Comparison of ENCODE assay signal across 1 cellular context in the genomic region with DNA sequence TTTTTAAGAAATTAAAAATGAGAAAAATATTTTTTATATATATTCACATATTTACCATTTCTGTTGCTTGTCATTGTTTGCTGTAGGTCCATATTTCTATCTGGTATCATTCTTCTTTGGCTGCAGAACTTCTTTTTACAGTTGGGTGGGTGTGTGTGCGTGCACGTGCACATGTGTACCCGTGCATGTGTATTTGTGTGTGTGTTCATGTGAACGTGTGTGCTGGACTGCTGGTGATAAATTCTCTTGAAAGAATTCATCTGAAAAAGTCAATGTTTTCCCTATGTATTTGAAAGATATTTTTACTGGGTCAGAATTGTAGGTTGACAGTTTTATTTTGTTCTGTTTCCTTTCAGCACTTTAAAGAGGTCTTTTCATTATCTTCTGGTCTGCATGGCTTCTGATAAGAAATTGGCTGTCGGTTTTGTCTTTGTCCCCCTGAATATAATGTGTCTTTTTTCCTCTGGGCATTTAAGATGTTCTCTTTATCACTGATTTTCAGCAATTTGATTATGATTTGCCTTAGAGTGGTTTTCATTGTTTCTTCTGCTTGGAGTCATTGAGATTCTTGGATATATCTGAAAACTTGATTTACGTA.
TF ChIP-seq lines count a peak whose summit lies in the region.

No MANE protein-coding gene starts in this region.

TF ChIP-seq in K562, 482 proteins besides CTCF, POLR2A, EP300 and RAD21 (continued from another document and continues in another):
- TF ChIP-seq FOXK1 (CRISPR knock-in tag; IDR thresholded peaks at IDR 0.05; ENCODE audit: borderline replicate concordance) (no peak), ZNF217 (CRISPR knock-in tag; IDR thresholded peaks at IDR 0.05) (no peak), TRIM24 (IDR thresholded peaks at IDR 0.05) (0 out of 4 replicates have a peak, but pooled peaks of 1 of the 2 experiments have one; percentile 16), SOX6 (IDR thresholded peaks at IDR 0.05) (peak; percentile 92), ZNF232 (CRISPR knock-in tag; IDR thresholded peaks at IDR 0.05) (no peak), SRSF1 (IDR thresholded peaks at IDR 0.05; ENCODE audit: low read depth, low read length) (no peak), RNF2 (IDR thresholded peaks at IDR 0.05) (no peak), RFX7 (CRISPR knock-in tag; IDR thresholded peaks at IDR 0.05) (no peak), PYGO2 (tag; IDR thresholded peaks at IDR 0.05) (no peak), ZNF212 (CRISPR knock-in tag; IDR thresholded peaks at IDR 0.05) (no peak), SMARCE1 (IDR thresholded peaks at IDR 0.05) (0 out of 2 replicates have a peak, but pooled peaks have one; percentile 36), KHSRP (IDR thresholded peaks at IDR 0.05) (no peak), CBFA2T2 (conservative IDR thresholded peaks at IDR 0.05) (peak; percentile 60), MYNN (IDR thresholded peaks at IDR 0.05) (no peak), MYNN (CRISPR knock-in tag; IDR thresholded peaks at IDR 0.05) (no peak), TEAD4 (IDR thresholded peaks at IDR 0.05; ENCODE audit: low read length) (peak; percentile 61), TEAD4 (CRISPR knock-in tag; IDR thresholded peaks at IDR 0.05; ENCODE audit: borderline replicate concordance) (no peak), NFIC (IDR thresholded peaks at IDR 0.05) (0 out of 2 replicates have a peak, but pooled peaks have one; percentile 20), ARHGAP35 (IDR thresholded peaks at IDR 0.05; ENCODE audit: partially characterized antibody) (no peak), MEIS2 (IDR thresholded peaks at IDR 0.05; ENCODE audit: partially characterized antibody) (peak; percentile 62), CSDE1 (IDR thresholded peaks at IDR 0.05) (no peak), KLF1 (tag; IDR thresholded peaks at IDR 0.05) (no peak), CBFA2T3 (IDR thresholded peaks at IDR 0.05) (peak; percentile 82), ZNF79 (CRISPR knock-in tag; IDR thresholded peaks at IDR 0.05; ENCODE audit: low read depth) (no peak), YY1 (IDR thresholded peaks at IDR 0.05; ENCODE audit: borderline replicate concordance in 1 of 3, control insufficient read depth in 1 of 3, extremely low read depth in 1 of 3, insufficient read depth in 3 of 3, insufficient read length in 1 of 3, insufficient replicate concordance in 2 of 3, low read depth in 1 of 3, low read length in 2 of 3) (no peak), TEAD2 (tag; IDR thresholded peaks at IDR 0.05) (no peak), ZBTB1 (CRISPR knock-in tag; IDR thresholded peaks at IDR 0.05; ENCODE audit: borderline replicate concordance, low read depth) (no peak), RBM17 (IDR thresholded peaks at IDR 0.05; ENCODE audit: borderline replicate concordance, low read depth, low read length) (no peak), PPARD (CRISPR knock-in tag; IDR thresholded peaks at IDR 0.05) (no peak), SAFB (IDR thresholded peaks at IDR 0.05; ENCODE audit: borderline replicate concordance, low read depth, low read length) (no peak), KLF10 (CRISPR knock-in tag; IDR thresholded peaks at IDR 0.05) (no peak), ZNF431 (CRISPR knock-in tag; IDR thresholded peaks at IDR 0.05) (no peak), RCOR1 (IDR thresholded peaks at IDR 0.05; ENCODE audit: borderline replicate concordance in 1 of 2, low read depth in 2 of 2, low read length in 2 of 2) (no peak; a peak in 1 of 4 replicates), NFE2L1 (tag; IDR thresholded peaks at IDR 0.05; ENCODE audit: borderline replicate concordance, low read depth) (no peak), HDAC8 (tag; IDR thresholded peaks at IDR 0.05) (no peak), LEF1 (IDR thresholded peaks at IDR 0.05) (peak; percentile 56)
- TF ChIP-seq, protein P1, sequence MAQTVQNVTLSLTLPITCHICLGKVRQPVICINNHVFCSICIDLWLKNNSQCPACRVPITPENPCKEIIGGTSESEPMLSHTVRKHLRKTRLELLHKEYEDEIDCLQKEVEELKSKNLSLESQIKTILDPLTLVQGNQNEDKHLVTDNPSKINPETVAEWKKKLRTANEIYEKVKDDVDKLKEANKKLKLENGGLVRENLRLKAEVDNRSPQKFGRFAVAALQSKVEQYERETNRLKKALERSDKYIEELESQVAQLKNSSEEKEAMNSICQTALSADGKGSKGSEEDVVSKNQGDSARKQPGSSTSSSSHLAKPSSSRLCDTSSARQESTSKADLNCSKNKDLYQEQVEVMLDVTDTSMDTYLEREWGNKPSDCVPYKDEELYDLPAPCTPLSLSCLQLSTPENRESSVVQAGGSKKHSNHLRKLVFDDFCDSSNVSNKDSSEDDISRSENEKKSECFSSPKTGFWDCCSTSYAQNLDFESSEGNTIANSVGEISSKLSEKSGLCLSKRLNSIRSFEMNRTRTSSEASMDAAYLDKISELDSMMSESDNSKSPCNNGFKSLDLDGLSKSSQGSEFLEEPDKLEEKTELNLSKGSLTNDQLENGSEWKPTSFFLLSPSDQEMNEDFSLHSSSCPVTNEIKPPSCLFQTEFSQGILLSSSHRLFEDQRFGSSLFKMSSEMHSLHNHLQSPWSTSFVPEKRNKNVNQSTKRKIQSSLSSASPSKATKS (CRISPR knock-in tag; IDR thresholded peaks at IDR 0.05) = no peak
- TF ChIP-seq, protein P2, sequence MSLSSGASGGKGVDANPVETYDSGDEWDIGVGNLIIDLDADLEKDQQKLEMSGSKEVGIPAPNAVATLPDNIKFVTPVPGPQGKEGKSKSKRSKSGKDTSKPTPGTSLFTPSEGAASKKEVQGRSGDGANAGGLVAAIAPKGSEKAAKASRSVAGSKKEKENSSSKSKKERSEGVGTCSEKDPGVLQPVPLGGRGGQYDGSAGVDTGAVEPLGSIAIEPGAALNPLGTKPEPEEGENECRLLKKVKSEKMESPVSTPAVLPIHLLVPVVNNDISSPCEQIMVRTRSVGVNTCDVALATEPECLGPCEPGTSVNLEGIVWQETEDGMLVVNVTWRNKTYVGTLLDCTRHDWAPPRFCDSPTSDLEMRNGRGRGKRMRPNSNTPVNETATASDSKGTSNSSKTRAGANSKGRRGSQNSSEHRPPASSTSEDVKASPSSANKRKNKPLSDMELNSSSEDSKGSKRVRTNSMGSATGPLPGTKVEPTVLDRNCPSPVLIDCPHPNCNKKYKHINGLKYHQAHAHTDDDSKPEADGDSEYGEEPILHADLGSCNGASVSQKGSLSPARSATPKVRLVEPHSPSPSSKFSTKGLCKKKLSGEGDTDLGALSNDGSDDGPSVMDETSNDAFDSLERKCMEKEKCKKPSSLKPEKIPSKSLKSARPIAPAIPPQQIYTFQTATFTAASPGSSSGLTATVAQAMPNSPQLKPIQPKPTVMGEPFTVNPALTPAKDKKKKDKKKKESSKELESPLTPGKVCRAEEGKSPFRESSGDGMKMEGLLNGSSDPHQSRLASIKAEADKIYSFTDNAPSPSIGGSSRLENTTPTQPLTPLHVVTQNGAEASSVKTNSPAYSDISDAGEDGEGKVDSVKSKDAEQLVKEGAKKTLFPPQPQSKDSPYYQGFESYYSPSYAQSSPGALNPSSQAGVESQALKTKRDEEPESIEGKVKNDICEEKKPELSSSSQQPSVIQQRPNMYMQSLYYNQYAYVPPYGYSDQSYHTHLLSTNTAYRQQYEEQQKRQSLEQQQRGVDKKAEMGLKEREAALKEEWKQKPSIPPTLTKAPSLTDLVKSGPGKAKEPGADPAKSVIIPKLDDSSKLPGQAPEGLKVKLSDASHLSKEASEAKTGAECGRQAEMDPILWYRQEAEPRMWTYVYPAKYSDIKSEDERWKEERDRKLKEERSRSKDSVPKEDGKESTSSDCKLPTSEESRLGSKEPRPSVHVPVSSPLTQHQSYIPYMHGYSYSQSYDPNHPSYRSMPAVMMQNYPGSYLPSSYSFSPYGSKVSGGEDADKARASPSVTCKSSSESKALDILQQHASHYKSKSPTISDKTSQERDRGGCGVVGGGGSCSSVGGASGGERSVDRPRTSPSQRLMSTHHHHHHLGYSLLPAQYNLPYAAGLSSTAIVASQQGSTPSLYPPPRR (CRISPR knock-in tag; IDR thresholded peaks at IDR 0.05; ENCODE audit: borderline replicate concordance) = no peak
- TF ChIP-seq, protein P3, sequence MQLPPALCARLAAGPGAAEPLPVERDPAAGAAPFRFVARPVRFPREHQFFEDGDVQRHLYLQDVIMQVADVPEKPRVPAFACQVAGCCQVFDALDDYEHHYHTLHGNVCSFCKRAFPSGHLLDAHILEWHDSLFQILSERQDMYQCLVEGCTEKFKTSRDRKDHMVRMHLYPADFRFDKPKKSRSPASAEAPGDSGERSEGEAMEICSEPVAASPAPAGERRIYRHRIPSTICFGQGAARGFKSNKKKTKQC (CRISPR knock-in tag; IDR thresholded peaks at IDR 0.05) = no peak
- TF ChIP-seq, protein P4, sequence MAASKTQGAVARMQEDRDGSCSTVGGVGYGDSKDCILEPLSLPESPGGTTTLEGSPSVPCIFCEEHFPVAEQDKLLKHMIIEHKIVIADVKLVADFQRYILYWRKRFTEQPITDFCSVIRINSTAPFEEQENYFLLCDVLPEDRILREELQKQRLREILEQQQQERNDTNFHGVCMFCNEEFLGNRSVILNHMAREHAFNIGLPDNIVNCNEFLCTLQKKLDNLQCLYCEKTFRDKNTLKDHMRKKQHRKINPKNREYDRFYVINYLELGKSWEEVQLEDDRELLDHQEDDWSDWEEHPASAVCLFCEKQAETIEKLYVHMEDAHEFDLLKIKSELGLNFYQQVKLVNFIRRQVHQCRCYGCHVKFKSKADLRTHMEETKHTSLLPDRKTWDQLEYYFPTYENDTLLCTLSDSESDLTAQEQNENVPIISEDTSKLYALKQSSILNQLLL (CRISPR knock-in tag; IDR thresholded peaks at IDR 0.05; ENCODE audit: borderline replicate concordance) = no peak
- TF ChIP-seq, protein P5, sequence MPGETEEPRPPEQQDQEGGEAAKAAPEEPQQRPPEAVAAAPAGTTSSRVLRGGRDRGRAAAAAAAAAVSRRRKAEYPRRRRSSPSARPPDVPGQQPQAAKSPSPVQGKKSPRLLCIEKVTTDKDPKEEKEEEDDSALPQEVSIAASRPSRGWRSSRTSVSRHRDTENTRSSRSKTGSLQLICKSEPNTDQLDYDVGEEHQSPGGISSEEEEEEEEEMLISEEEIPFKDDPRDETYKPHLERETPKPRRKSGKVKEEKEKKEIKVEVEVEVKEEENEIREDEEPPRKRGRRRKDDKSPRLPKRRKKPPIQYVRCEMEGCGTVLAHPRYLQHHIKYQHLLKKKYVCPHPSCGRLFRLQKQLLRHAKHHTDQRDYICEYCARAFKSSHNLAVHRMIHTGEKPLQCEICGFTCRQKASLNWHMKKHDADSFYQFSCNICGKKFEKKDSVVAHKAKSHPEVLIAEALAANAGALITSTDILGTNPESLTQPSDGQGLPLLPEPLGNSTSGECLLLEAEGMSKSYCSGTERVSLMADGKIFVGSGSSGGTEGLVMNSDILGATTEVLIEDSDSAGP (CRISPR knock-in tag; IDR thresholded peaks at IDR 0.05) = no peak
- TF ChIP-seq, protein P6, sequence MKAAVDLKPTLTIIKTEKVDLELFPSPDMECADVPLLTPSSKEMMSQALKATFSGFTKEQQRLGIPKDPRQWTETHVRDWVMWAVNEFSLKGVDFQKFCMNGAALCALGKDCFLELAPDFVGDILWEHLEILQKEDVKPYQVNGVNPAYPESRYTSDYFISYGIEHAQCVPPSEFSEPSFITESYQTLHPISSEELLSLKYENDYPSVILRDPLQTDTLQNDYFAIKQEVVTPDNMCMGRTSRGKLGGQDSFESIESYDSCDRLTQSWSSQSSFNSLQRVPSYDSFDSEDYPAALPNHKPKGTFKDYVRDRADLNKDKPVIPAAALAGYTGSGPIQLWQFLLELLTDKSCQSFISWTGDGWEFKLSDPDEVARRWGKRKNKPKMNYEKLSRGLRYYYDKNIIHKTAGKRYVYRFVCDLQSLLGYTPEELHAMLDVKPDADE (conservative IDR thresholded peaks at IDR 0.05; ENCODE audit: control insufficient read depth, low read depth, low read length) = no peak
- TF ChIP-seq, protein P7, sequence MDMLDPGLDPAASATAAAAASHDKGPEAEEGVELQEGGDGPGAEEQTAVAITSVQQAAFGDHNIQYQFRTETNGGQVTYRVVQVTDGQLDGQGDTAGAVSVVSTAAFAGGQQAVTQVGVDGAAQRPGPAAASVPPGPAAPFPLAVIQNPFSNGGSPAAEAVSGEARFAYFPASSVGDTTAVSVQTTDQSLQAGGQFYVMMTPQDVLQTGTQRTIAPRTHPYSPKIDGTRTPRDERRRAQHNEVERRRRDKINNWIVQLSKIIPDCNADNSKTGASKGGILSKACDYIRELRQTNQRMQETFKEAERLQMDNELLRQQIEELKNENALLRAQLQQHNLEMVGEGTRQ (CRISPR knock-in tag; IDR thresholded peaks at IDR 0.05) = no peak
- TF ChIP-seq, protein P8, sequence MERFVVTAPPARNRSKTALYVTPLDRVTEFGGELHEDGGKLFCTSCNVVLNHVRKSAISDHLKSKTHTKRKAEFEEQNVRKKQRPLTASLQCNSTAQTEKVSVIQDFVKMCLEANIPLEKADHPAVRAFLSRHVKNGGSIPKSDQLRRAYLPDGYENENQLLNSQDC (CRISPR knock-in tag; IDR thresholded peaks at IDR 0.05) = no peak
- TF ChIP-seq, protein P9, sequence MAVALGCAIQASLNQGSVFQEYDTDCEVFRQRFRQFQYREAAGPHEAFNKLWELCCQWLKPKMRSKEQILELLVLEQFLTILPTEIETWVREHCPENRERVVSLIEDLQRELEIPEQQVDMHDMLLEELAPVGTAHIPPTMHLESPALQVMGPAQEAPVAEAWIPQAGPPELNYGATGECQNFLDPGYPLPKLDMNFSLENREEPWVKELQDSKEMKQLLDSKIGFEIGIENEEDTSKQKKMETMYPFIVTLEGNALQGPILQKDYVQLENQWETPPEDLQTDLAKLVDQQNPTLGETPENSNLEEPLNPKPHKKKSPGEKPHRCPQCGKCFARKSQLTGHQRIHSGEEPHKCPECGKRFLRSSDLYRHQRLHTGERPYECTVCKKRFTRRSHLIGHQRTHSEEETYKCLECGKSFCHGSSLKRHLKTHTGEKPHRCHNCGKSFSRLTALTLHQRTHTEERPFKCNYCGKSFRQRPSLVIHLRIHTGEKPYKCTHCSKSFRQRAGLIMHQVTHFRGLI (CRISPR knock-in tag; IDR thresholded peaks at IDR 0.05) = no peak
- TF ChIP-seq, protein P10, sequence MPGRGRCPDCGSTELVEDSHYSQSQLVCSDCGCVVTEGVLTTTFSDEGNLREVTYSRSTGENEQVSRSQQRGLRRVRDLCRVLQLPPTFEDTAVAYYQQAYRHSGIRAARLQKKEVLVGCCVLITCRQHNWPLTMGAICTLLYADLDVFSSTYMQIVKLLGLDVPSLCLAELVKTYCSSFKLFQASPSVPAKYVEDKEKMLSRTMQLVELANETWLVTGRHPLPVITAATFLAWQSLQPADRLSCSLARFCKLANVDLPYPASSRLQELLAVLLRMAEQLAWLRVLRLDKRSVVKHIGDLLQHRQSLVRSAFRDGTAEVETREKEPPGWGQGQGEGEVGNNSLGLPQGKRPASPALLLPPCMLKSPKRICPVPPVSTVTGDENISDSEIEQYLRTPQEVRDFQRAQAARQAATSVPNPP (IDR thresholded peaks at IDR 0.05; ENCODE audit: borderline replicate concordance, insufficient read depth, insufficient read length) = no peak
- TF ChIP-seq, protein P11, sequence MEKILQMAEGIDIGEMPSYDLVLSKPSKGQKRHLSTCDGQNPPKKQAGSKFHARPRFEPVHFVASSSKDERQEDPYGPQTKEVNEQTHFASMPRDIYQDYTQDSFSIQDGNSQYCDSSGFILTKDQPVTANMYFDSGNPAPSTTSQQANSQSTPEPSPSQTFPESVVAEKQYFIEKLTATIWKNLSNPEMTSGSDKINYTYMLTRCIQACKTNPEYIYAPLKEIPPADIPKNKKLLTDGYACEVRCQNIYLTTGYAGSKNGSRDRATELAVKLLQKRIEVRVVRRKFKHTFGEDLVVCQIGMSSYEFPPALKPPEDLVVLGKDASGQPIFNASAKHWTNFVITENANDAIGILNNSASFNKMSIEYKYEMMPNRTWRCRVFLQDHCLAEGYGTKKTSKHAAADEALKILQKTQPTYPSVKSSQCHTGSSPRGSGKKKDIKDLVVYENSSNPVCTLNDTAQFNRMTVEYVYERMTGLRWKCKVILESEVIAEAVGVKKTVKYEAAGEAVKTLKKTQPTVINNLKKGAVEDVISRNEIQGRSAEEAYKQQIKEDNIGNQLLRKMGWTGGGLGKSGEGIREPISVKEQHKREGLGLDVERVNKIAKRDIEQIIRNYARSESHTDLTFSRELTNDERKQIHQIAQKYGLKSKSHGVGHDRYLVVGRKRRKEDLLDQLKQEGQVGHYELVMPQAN (IDR thresholded peaks at IDR 0.05; ENCODE audit: borderline replicate concordance) = no peak
